Comparison of ENCODE assay signal across 1 cellular context in the genomic region with DNA sequence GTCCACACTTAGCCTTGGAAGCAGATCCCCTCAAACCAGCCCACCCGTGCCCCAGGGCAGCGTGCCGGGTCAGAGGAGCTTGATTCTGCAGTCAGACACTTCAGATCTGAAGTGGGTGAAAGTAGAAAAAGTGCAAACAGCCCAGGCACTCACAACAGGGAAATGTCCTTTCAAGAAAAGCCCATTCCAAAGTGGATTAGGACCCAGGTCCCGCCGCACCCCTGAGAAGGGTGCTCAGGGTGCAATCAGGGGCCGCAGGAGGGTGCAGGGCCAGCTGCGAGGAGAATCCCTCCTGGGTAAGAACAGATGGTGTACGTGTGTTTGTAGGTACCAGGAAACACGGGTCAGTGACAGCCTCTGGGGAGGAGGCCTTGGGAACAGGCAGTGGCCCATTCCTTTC.
TF ChIP-seq lines count a peak whose summit lies in the region.

No MANE protein-coding gene starts in this region.

TF ChIP-seq in H1, 55 proteins besides CTCF, POLR2A, EP300 and RAD21:
- TF ChIP-seq TCF12 (IDR thresholded peaks at IDR 0.05; ENCODE audit: low read depth, low read length) = no peak
